1 cellular context compared by ENCODE assay signal in genomic region chr12:100145643-100146042, GRCh38.
TF ChIP-seq lines count a peak whose summit lies in the region.

No MANE protein-coding gene starts in this region.

TF ChIP-seq in HEK293, 187 proteins besides CTCF, POLR2A, EP300 and RAD21 (continued from another document):
- TF ChIP-seq ZNF292 (tag by site-specific recombination; IDR thresholded peaks at IDR 0.05; ENCODE audit: borderline replicate concordance, low read depth) (no peak), ZNF629 (tag by site-specific recombination; IDR thresholded peaks at IDR 0.05) (no peak)
